21 cellular contexts compared by ENCODE assay signal in genomic region chr13:97341135-97341534, GRCh38.
DNase-seq lines count a peak whose midpoint lies in the region; FAIRE-seq and TF ChIP-seq lines count a peak whose summit lies in the region.
"Had no signal": no experiment of that assay in that cellular context is flagged by ENCODE, and none has a peak within 500 bp of the region (broad histone marks: within the 10 kb centered on the region; RNA-seq: fewer than 3 reads in every experiment).

No MANE protein-coding gene starts in this region.

- no peak overlapping the region for H2AFZ ChIP-seq in ACC112 (ENCODE audit: low read length, unreplicated experiment)

- H3K4me1 ChIP-seq in ACC112 (ENCODE audit: control insufficient read depth, insufficient read depth, low read length, unreplicated experiment), result peaks cover 25% of the 10 kb centered on the region
- H3K4me1 ChIP-seq in ascending aorta, result peaks cover 0 to 16% of the 10 kb centered on the region in 2 donors

- TF ChIP-seq CTCF in ascending aorta (IDR thresholded peaks at IDR 0.05), result no peak
- TF ChIP-seq CTCF in progenitor cell of endocrine pancreas (IDR thresholded peaks at IDR 0.05; ENCODE audit: unreplicated experiment), result no peak

- H3K9me3 Mint-ChIP-seq in progenitor cell of endocrine pancreas (ENCODE audit: low read depth), result peaks cover 4% of the 10 kb centered on the region
- H3K9me3 Mint-ChIP-seq: activated CD4-positive, alpha-beta T cell treated with anti-CD3 and anti-CD28 coated beads, Interleukin-2, amount 10 ng/mL, durations not matched to agents 7 days and 5 days; brain; dendritic cell treated with granulocyte-macrophage colony-stimulating factor and Interleukin-4, amounts not matched to agents 40 ng/mL and 50 ng/mL, for 4 days had no signal

- H3K27ac ChIP-seq in ACC112 (ENCODE audit: low read depth, low read length) (peak overlapping the region; percentile 19; the same call in 1 of the 2 replicates), ascending aorta (peak overlapping the region; percentile 6 to 19)
- H3K27ac ChIP-seq: suprapubic skin, VCaP had no signal

- no peak for FAIRE-seq in HTR-8/SVneo (lab: Jason Lieb, UNC)
- FAIRE-seq: HepG2 had no signal

- H3K27ac Mint-ChIP-seq in progenitor cell of endocrine pancreas, result peak overlapping the region; percentile 59
- H3K27ac Mint-ChIP-seq: activated CD4-positive, alpha-beta T cell treated with anti-CD3 and anti-CD28 coated beads, Interleukin-2, amount 10 ng/mL, durations not matched to agents 7 days and 5 days; dendritic cell treated with granulocyte-macrophage colony-stimulating factor and Interleukin-4, amounts not matched to agents 40 ng/mL and 50 ng/mL, for 4 days had no signal

- H3K4me3 ChIP-seq in ACC112 (ENCODE audit: low read depth, low read length) (no peak overlapping the region), ascending aorta (no peak overlapping the region), H7 (ENCODE audit: insufficient read depth, low read depth, low read length) (no peak overlapping the region)
- H3K4me3 ChIP-seq: heart right ventricle, MG63, right atrium auricular region, suprapubic skin had no signal

- peaks cover 16% of the 10 kb centered on the region for H3K36me3 Mint-ChIP-seq in progenitor cell of endocrine pancreas (ENCODE audit: insufficient read depth)

- peaks cover 31% of the 10 kb centered on the region for H3K4me1 Mint-ChIP-seq in progenitor cell of endocrine pancreas (ENCODE audit: low read depth)
- H3K4me1 Mint-ChIP-seq: activated CD4-positive, alpha-beta T cell treated with anti-CD3 and anti-CD28 coated beads, Interleukin-2, amount 10 ng/mL, durations not matched to agents 7 days and 5 days had no signal

- no peak overlapping the region for H3K4me3 Mint-ChIP-seq in progenitor cell of endocrine pancreas (ENCODE audit: low read depth)
- H3K4me3 Mint-ChIP-seq: activated CD4-positive, alpha-beta T cell treated with anti-CD3 and anti-CD28 coated beads, Interleukin-2, amount 10 ng/mL, durations not matched to agents 7 days and 5 days; brain; dendritic cell treated with granulocyte-macrophage colony-stimulating factor and Interleukin-4, amounts not matched to agents 40 ng/mL and 50 ng/mL, for 4 days had no signal

- no peaks in the 10 kb centered on the region for H3K79me2 ChIP-seq in ACC112 (ENCODE audit: control insufficient read depth, insufficient read depth, low read length, unreplicated experiment)

- intact Hi-C loops in ascending aorta (cut with DNase I), result no loop called here

- H3K27me3 ChIP-seq in ACC112 (ENCODE audit: insufficient read depth, low read length), result no peaks in the 10 kb centered on the region
- no peaks in the 10 kb centered on the region for H3K27me3 ChIP-seq in ascending aorta
- H3K27me3 ChIP-seq in H7 (ENCODE audit: control insufficient read depth, insufficient read depth, low read length), result no peaks in the 10 kb centered on the region
- H3K27me3 ChIP-seq: heart right ventricle, MG63, right atrium auricular region, suprapubic skin had no signal

- H3K9me3 ChIP-seq in ascending aorta, result no peaks in the 10 kb centered on the region
- H3K9me3 ChIP-seq: heart right ventricle, MG63, right atrium auricular region, suprapubic skin had no signal

- H3K27me3 Mint-ChIP-seq in progenitor cell of endocrine pancreas, result no peaks in the 10 kb centered on the region
- H3K27me3 Mint-ChIP-seq: activated CD4-positive, alpha-beta T cell treated with anti-CD3 and anti-CD28 coated beads, Interleukin-2, amount 10 ng/mL, durations not matched to agents 7 days and 5 days; brain; dendritic cell treated with granulocyte-macrophage colony-stimulating factor and Interleukin-4, amounts not matched to agents 40 ng/mL and 50 ng/mL, for 4 days had no signal

- H3K36me3 ChIP-seq in ACC112 (ENCODE audit: insufficient read depth, low read length) (no peaks in the 10 kb centered on the region), ascending aorta (peaks cover 4 to 19% of the 10 kb centered on the region in 2 donors), H7 (replicated peaks; ENCODE audit: control insufficient read depth, insufficient read depth, low read length) (no peaks in the 10 kb centered on the region)

- DNase-seq in HTR-8/SVneo (ENCODE audit: insufficient read length, low spot score) (peak; percentile 29), ascending aorta (ENCODE audit: low spot score in 2 of 2) (no peak), progenitor cell of endocrine pancreas (ENCODE audit: low spot score, unreplicated experiment) (no peak), SIG-M5 (lab: John Stamatoyannopoulos, UW) (no peak), 8988T (no peak), H7 (no peak)
- DNase-seq in activated effector memory CD4-positive, alpha-beta T cell treated with Interleukin-2 at 50 U/mL for 16 hours, result no peak
- DNase-seq: activated CD4-positive, alpha-beta T cell treated with anti-CD3 and anti-CD28 coated beads, Interleukin-2, amount 10 ng/mL, durations not matched to agents 7 days and 5 days; activated CD8-positive, alpha-beta memory T cell treated with anti-CD3 and anti-CD28 coated beads, Interleukin-2, amount 50 U/mL, for 4 hours; heart right ventricle; MG63; NCI-H1436; NCI-H526 treated with DMSO at 0.1 percent for 48 hours; T-helper 2 cell had no signal
